ENCODE assay signal across 1 cellular context in genomic region chr22:50119169-50119767, GRCh38.
TF ChIP-seq lines count a peak whose summit lies in the region.

No MANE protein-coding gene starts in this region.

TF ChIP-seq in SK-N-SH, 30 proteins besides CTCF, POLR2A, EP300 and RAD21 (continued from another document):
- TF ChIP-seq, protein P1, sequence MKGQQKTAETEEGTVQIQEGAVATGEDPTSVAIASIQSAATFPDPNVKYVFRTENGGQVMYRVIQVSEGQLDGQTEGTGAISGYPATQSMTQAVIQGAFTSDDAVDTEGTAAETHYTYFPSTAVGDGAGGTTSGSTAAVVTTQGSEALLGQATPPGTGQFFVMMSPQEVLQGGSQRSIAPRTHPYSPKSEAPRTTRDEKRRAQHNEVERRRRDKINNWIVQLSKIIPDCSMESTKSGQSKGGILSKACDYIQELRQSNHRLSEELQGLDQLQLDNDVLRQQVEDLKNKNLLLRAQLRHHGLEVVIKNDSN (IDR thresholded peaks at IDR 0.05; ENCODE audit: borderline replicate concordance, low read depth): no peak
- no peak for TF ChIP-seq SIN3A (IDR thresholded peaks at IDR 0.05; ENCODE audit: borderline replicate concordance, low read depth, low read length)
- no peak for TF ChIP-seq GATA2 (CRISPR knock-in tag; IDR thresholded peaks at IDR 0.05)
- TF ChIP-seq JUND (IDR thresholded peaks at IDR 0.05): no peak
- no peak for TF ChIP-seq SMC3 (IDR thresholded peaks at IDR 0.05; ENCODE audit: low read depth, low read length)
- TF ChIP-seq RFX5 (IDR thresholded peaks at IDR 0.05; ENCODE audit: low read length): no peak
- TF ChIP-seq REST (IDR thresholded peaks at IDR 0.05; ENCODE audit: low read depth, low read length): no peak
